ENCODE assay signal across 9 cellular contexts in the genomic region with DNA sequence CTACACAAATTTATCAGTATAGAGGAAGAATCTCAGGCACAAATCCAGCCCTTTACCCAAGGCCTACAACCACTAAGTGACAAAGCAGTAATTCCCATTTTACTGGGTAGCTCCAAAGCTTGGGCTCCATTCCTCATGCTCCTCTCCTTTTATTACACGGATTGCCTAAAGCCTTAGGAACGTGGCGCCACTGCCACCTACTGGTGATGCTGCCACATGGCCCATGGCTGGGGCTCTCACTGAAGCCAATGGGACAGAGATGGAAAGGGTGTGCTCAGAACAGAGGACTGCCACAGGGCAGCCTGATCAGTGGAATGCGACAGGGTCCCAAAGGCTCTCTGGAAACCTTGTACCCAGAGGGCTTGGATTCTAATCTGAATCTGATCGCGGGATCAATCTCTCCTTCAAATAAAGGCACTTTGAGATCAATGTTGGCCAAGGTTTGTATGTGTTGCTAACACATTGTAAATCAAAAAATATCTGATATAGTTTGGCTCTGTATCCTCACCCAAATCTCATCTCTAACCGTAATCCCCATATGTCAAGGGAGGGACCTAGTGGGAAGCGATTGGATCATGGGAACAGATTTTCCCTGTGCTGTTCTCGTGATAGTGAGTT. TPM values are rescaled to one million over a fixed set of nuclear protein-coding genes. Genes with fewer than 3 reads are reported as not detected.
DNase-seq lines count a peak whose midpoint lies in the region; ATAC-seq and TF ChIP-seq lines count a peak whose summit lies in the region.
"Had no signal": no experiment of that assay in that cellular context is flagged by ENCODE, and none has a peak within 500 bp of the region (broad histone marks: within the 10 kb centered on the region; RNA-seq: fewer than 3 reads in every experiment).

No MANE protein-coding gene starts in this region.

- H3K9me3 Mint-ChIP-seq in chondrocyte (ENCODE audit: low read depth): no peaks in the 10 kb centered on the region

- H3K36me3 ChIP-seq in left lung: no peaks in the 10 kb centered on the region

- H3K9me3 ChIP-seq in left lung: no peaks in the 10 kb centered on the region

- H3K27ac ChIP-seq in left lung: no peak overlapping the region

- no peak overlapping the region for H3K27ac Mint-ChIP-seq in chondrocyte (ENCODE audit: unreplicated experiment)

- H3K4me1 Mint-ChIP-seq in chondrocyte (ENCODE audit: low read depth): peaks cover 2% of the 10 kb centered on the region

- ATAC-seq in HG03159 (IDR thresholded peaks at IDR 0.05; ENCODE audit: unreplicated experiment): peak; percentile 85
- peak; percentile 99 for ATAC-seq in left lung

- no peak overlapping the region for H3K4me3 Mint-ChIP-seq in chondrocyte (ENCODE audit: unreplicated experiment)

- no peak overlapping the region for H3K4me3 ChIP-seq in left lung

- H3K27me3 Mint-ChIP-seq in chondrocyte (ENCODE audit: low read depth): peaks cover 55% of the 10 kb centered on the region

- peak; percentile 96 for TF ChIP-seq CTCF in chondrocyte (IDR thresholded peaks at IDR 0.05)
- peak; percentile 95 to 99 for TF ChIP-seq CTCF in left lung (IDR thresholded peaks at IDR 0.05)

- DNase-seq in DMS 273 (lab: John Stamatoyannopoulos, UW; ENCODE audit: unreplicated experiment): peak; percentile 85
- DNase-seq in DMS 273 treated with DMSO at 0.1 percent for 48 hours (lab: John Stamatoyannopoulos, UW): no peak
- peak; percentile 17 for DNase-seq in NCI-H524 treated with DMSO at 0.1 percent for 48 hours (lab: John Stamatoyannopoulos, UW)
- peak; percentile 72 to 80 for DNase-seq in activated CD4-positive, alpha-beta T cell treated with anti-CD3 and anti-CD28 coated beads for 4 hours
- DNase-seq in chondrocyte (ENCODE audit: low spot score): no peak
- DNase-seq in left lung: peak; percentile 81 to 93
- DNase-seq in stimulated activated CD4-positive, alpha-beta T cell treated with anti-CD3 and anti-CD28 coated beads, Interleukin-4, amount 100 ng/mL, for 4 hours: peak; percentile 69 to 78

- no peaks in the 10 kb centered on the region for H3K36me3 Mint-ChIP-seq in chondrocyte (ENCODE audit: low read depth)

- intact Hi-C loops in left lung (cut with DNase I): loop anchor here in 1 of 2 donors (5.0 to 10.0 kb wide), 2 partner anchors 197 to 549 kb away; no protein-coding TSS in a partner anchor

- peaks cover 0 to 6% of the 10 kb centered on the region in 2 donors for H3K27me3 ChIP-seq in left lung

- no peaks in the 10 kb centered on the region for H3K4me1 ChIP-seq in left lung

RNA-seq across cellular contexts. Expression of a gene that starts 33.5 kb away (rescaled TPM):
- total RNA-seq in chondrocyte: not detected in 3 replicates
- total RNA-seq in left lung: not detected
- total RNA-seq: temporal lobe had no signal

RNA-seq across cellular contexts. Expression of a gene that starts 58.5 kb away (rescaled TPM):
- 5.8 to 17.0 TPM (median 6.1 TPM) in 3 replicates for total RNA-seq in chondrocyte
- total RNA-seq in left lung: 10 to 100 TPM; 60.7 to 82.5 TPM

Comparison
In these comparisons a context has a peak if more than half of its experiments do, and no peak if none do; other contexts are left out.
1. DNase-seq: peak in DMS 273 (single experiment), NCI-H524 treated with DMSO at 0.1 percent for 48 hours (single experiment), activated CD4-positive, alpha-beta T cell treated with anti-CD3 and anti-CD28 coated beads for 4 hours (2 of 2), left lung (2 of 2) and stimulated activated CD4-positive, alpha-beta T cell treated with anti-CD3 and anti-CD28 coated beads, Interleukin-4, amount 100 ng/mL, for 4 hours (2 of 2); none in DMS 273 treated with DMSO at 0.1 percent for 48 hours (single experiment) and chondrocyte (single experiment).